Comparison of ENCODE assay signal across 10 cellular contexts in the genomic region with DNA sequence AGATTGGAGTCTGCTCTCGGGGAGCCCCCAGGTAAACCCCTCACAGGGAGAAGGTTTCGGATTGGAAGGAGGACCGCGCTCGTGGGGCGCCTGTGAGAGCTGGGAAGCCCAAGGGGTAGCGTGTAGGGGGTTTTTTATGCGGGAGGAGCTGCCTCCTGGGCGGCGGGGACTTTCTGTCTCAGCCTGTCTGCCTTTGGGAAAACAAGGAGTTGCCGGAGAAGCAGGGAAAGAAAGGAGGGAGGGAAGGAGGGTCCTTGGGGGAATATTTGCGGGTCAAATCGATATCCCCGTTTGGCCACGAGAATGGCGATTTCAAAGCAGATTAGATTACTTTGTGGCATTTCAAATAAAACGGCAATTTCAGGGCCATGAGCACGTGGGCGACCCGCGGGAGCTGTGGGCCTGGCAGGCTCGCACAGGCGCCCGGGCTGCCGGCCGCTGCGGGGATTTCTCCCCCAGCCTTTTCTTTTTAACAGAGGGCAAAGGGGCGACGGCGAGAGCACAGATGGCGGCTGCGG. TPM values are rescaled to one million over a fixed set of nuclear protein-coding genes. Genes with fewer than 3 reads are reported as not detected.
A peak's percentile ranks its signal among the peaks of the same experiment; 100 is the strongest.
DNase-seq lines count a peak whose midpoint lies in the region; ATAC-seq and TF ChIP-seq lines count a peak whose summit lies in the region.
"Had no signal": no experiment of that assay in that cellular context is flagged by ENCODE, and none has a peak within 500 bp of the region (broad histone marks: within the 10 kb centered on the region; RNA-seq: fewer than 3 reads in every experiment).

No MANE protein-coding gene starts in this region.

- peaks cover 0 to 4% (median 1%) of the 10 kb centered on the region in 3 experiments; a peak in 3 of 7 replicates for H3K36me3 Mint-ChIP-seq in H9 (ENCODE audit: insufficient read depth in 1 of 3, low read depth in 3 of 3)

- H3K27me3 Mint-ChIP-seq in H9 (ENCODE audit: low read depth), result peaks cover 100% of the 10 kb centered on the region

- TF ChIP-seq CTCF in H9 (conservative IDR thresholded peaks at IDR 0.05), result no peak
- no peak for TF ChIP-seq CTCF in WERI-Rb-1 (IDR thresholded peaks at IDR 0.05; ENCODE audit: low read depth, low read length)
- no peak for TF ChIP-seq CTCF in sigmoid colon (IDR thresholded peaks at IDR 0.05)

- H3K23me2 ChIP-seq in H9 (ENCODE audit: insufficient read length, low read depth, low read length, poor library complexity, severe bottlenecking), result peaks cover 10% of the 10 kb centered on the region

- H3K27ac Mint-ChIP-seq in H9, result no peak overlapping the region

- no peak for TF ChIP-seq EP300 in sigmoid colon (IDR thresholded peaks at IDR 0.05)

- no peak overlapping the region for H2BK12ac ChIP-seq in H9 (ENCODE audit: insufficient read length, low read depth, low read length)

- intact Hi-C loops in sigmoid colon (cut with DNase I), result no loop called here

- no peak for TF ChIP-seq POLR2A in sigmoid colon (IDR thresholded peaks at IDR 0.05)

- peaks cover 4% of the 10 kb centered on the region in 2 experiments; a peak in 3 of 5 replicates for H3K9me3 Mint-ChIP-seq in H9

- peaks cover 39 to 51% of the 10 kb centered on the region in 2 experiments for H3K4me1 Mint-ChIP-seq in H9

- no peak overlapping the region for H2BK120ac ChIP-seq in H9 (ENCODE audit: low read depth, low read length, poor library complexity, severe bottlenecking)

- no peak overlapping the region for H3K18ac ChIP-seq in H9 (ENCODE audit: insufficient read length, low read depth, low read length)

- no CpG with 5 or more reads among the region's 32 CpGs for WGBS in H9 (ENCODE audit: extremely low coverage, insufficient read length, low lambda C conversion rate)
- 4 to 5% methylated on average over 32 of the region's 32 CpGs for WGBS in sigmoid colon, 2 donors

- H3K79me1 ChIP-seq in H9 (ENCODE audit: insufficient read depth, low read depth, low read length, poor library complexity, severe bottlenecking), result no peaks in the 10 kb centered on the region

- no peak overlapping the region for H2AK5ac ChIP-seq in H9 (ENCODE audit: insufficient read length, low read length)

- H3K56ac ChIP-seq in H9 (ENCODE audit: insufficient read length, low read depth, low read length), result no peak overlapping the region

- no peak overlapping the region for H2BK15ac ChIP-seq in H9 (ENCODE audit: low read depth, low read length)

- no peak overlapping the region for H4K8ac ChIP-seq in H9 (replicated peaks; ENCODE audit: insufficient read length, low read depth, low read length)

- H3K27me3 ChIP-seq in H9 (ENCODE audit: insufficient read depth, low read length) (peaks cover 65% of the 10 kb centered on the region), WERI-Rb-1 (ENCODE audit: insufficient read depth, low read depth, severe bottlenecking) (peaks cover 72% of the 10 kb centered on the region), sigmoid colon (peaks cover 64 to 100% (median 96%) of the 10 kb centered on the region in 3 donors), SJCRH30 (no peaks in the 10 kb centered on the region)

- ATAC-seq in GM21447 (IDR thresholded peaks at IDR 0.05; ENCODE audit: unreplicated experiment), result no peak

- H3K27ac ChIP-seq in H9 (ENCODE audit: insufficient read length, low read depth, low read length) (no peak overlapping the region), WERI-Rb-1 (no peak overlapping the region), sigmoid colon (no peak overlapping the region), SJCRH30 (no peak overlapping the region)

- no peaks in the 10 kb centered on the region for H3K79me2 ChIP-seq in H9 (ENCODE audit: insufficient read depth, low read length)

- H3K14ac ChIP-seq in H9 (ENCODE audit: insufficient read depth, low read length), result no peak overlapping the region

- H3K4me2 ChIP-seq in H9 (ENCODE audit: insufficient read depth, insufficient read length, low read length), result peak overlapping the region; percentile 77

- peaks cover 2% of the 10 kb centered on the region for H4K20me1 ChIP-seq in H9 (ENCODE audit: control insufficient read depth, insufficient read depth, insufficient read length)

- H4K91ac ChIP-seq in H9 (ENCODE audit: insufficient read length, low read depth, low read length), result no peak overlapping the region

- no peak overlapping the region for H4K5ac ChIP-seq in H9 (ENCODE audit: insufficient read length, low read depth, low read length)

- no peak overlapping the region for H2BK20ac ChIP-seq in H9 (ENCODE audit: low read depth, low read length, poor library complexity, severe bottlenecking)

- no peak overlapping the region for H2BK5ac ChIP-seq in H9 (ENCODE audit: insufficient read length, low read length)

- H3K36me3 ChIP-seq in WERI-Rb-1 (no peaks in the 10 kb centered on the region), sigmoid colon (no peaks in the 10 kb centered on the region), SJCRH30 (no peaks in the 10 kb centered on the region)

- peak overlapping the region; percentile 40 for H3K4me3 ChIP-seq in WERI-Rb-1 (ENCODE audit: low read depth, low read length)
- H3K4me3 ChIP-seq in iPS-18c (ENCODE audit: insufficient read depth, low read depth, low read length), result peak overlapping the region; percentile 24; the same call in 1 of the 2 replicates
- peak overlapping the region in 3 of 4 donors; percentile 1 to 19 (median 14) for H3K4me3 ChIP-seq in sigmoid colon
- H3K4me3 ChIP-seq in SJCRH30, result no peak overlapping the region

- peak overlapping the region; percentile 8 to 75; a peak in 4 of 5 replicates for H3K4me3 Mint-ChIP-seq in H9

- H2AFZ ChIP-seq in H9 (ENCODE audit: low read length), result no peak overlapping the region

- H3K9me3 ChIP-seq in H9 (ENCODE audit: control insufficient read depth, low read depth, low read length) (no peaks in the 10 kb centered on the region), WERI-Rb-1 (ENCODE audit: severe bottlenecking) (peaks cover 11% of the 10 kb centered on the region), iPS-18c (ENCODE audit: control insufficient read depth, insufficient read depth, low read length) (peaks cover 2% of the 10 kb centered on the region), sigmoid colon (no peaks in the 10 kb centered on the region), SJCRH30 (replicated peaks) (no peaks in the 10 kb centered on the region)

- DNase-seq in H9 (no peak), WERI-Rb-1 (no peak), sigmoid colon (no peak), SJCRH30 (no peak)
- no peak for DNase-seq in activated effector memory CD4-positive, alpha-beta T cell treated with Interleukin-2 at 50 U/mL for 16 hours
- DNase-seq: OCI-M1; stimulated activated CD4-positive, alpha-beta T cell treated with anti-CD3 and anti-CD28 coated beads, Interleukin-2, amount 100 ng/mL, for 24 hours had no signal

- no peak overlapping the region for H3K9ac ChIP-seq in H9 (ENCODE audit: extremely low read depth, insufficient read length, low read length)

- no peak overlapping the region for H3K23ac ChIP-seq in H9 (ENCODE audit: insufficient read length, low read depth, low read length)

- no peak overlapping the region for H3T11ph ChIP-seq in H9 (ENCODE audit: low read length)

- H3K4ac ChIP-seq in H9 (ENCODE audit: low read depth, low read length), result no peak overlapping the region

- 0 out of 2 replicates have a peak, but pooled peaks cover 2% of the 10 kb centered on the region for H3K4me1 ChIP-seq in H9 (ENCODE audit: insufficient read depth, low read length)
- H3K4me1 ChIP-seq in sigmoid colon, result peaks cover 0 to 56% (median 49%) of the 10 kb centered on the region in 4 donors
- H3K4me1 ChIP-seq in SJCRH30, result no peaks in the 10 kb centered on the region

RNA-seq across cellular contexts. Expression of a gene that starts 9.7 kb away (rescaled TPM):
- total RNA-seq in H9 (2021) (not detected in 2 replicates), sigmoid colon (not detected)
- under 1 TPM in 2 of 3 donors, not detected in 1; 0.01 to 0.60 TPM for polyA plus RNA-seq in sigmoid colon
- 0.06 TPM in 1 of 2 replicates, not detected in the other for total RNA-seq in SJCRH30 (2014; rRNA removed; shearing (Covaris generic))
- total RNA-seq: temporal lobe had no signal
